ENCODE assay signal across 16 cellular contexts in genomic region chr5:31717586-31717985, GRCh38.
DNase-seq lines count a peak whose midpoint lies in the region; ATAC-seq, FAIRE-seq and TF ChIP-seq lines count a peak whose summit lies in the region.
"Had no signal": no experiment of that assay in that cellular context is flagged by ENCODE, and none has a peak within 500 bp of the region (broad histone marks: within the 10 kb centered on the region; RNA-seq: fewer than 3 reads in every experiment).

No MANE protein-coding gene starts in this region.

- WGBS in H1 (ENCODE audit: extremely low coverage in 1 of 2, insufficient coverage in 1 of 2, insufficient read length in 1 of 2, insufficient replicate concordance in 2 of 2, low coverage in 1 of 2, low lambda C conversion rate in 2 of 2, missing lambda C conversion rate in 1 of 2), 2 experiments, result 84% methylated on average over 8 of the region's 8 CpGs; no CpG with 5 or more reads in 1 of the 2 experiments

- no peak overlapping the region for H3K14ac ChIP-seq in H1 (ENCODE audit: insufficient read length)

- TF ChIP-seq RAD21 in H1 (IDR thresholded peaks at IDR 0.05 in 1 of 2, conservative IDR thresholded peaks at IDR 0.05 in 1 of 2; ENCODE audit: low read depth in 2 of 2, low read length in 2 of 2), result no peak

- no peaks in the 10 kb centered on the region for H3K36me3 Mint-ChIP-seq in nephron progenitor cell (ENCODE audit: low read depth)
- H3K36me3 Mint-ChIP-seq: IgD-negative memory B cell had no signal

- H3K4me1 ChIP-seq in A673 (ENCODE audit: insufficient read depth, low read length, poor library complexity, severe bottlenecking), result peaks cover 7% of the 10 kb centered on the region
- H3K4me1 ChIP-seq in SJCRH30, result no peaks in the 10 kb centered on the region
- H3K4me1 ChIP-seq in H1 (replicated peaks in 1 of 4; ENCODE audit: control insufficient read depth in 3 of 4, insufficient read depth in 4 of 4, low read length in 3 of 4), result no peaks in the 10 kb centered on the region; a peak in 2 of 7 replicates

- no peaks in the 10 kb centered on the region for H3K79me1 ChIP-seq in H1 (ENCODE audit: low read depth, low read length)

- no peak overlapping the region for H2AK5ac ChIP-seq in H1 (ENCODE audit: low read depth, low read length)

- no peak overlapping the region for H2BK20ac ChIP-seq in H1 (ENCODE audit: low read length)

- H4K20me1 ChIP-seq in H1 (replicated peaks in 1 of 2; ENCODE audit: control insufficient read depth in 1 of 2, insufficient read depth in 2 of 2, low read length in 2 of 2), result no peaks in the 10 kb centered on the region

- no peak overlapping the region for H3K4me3 Mint-ChIP-seq in nephron progenitor cell
- H3K4me3 Mint-ChIP-seq: CD4-positive, alpha-beta T cell; IgD-negative memory B cell had no signal

- H3K4me3 ChIP-seq in A673 (ENCODE audit: low read depth, low read length, poor library complexity, severe bottlenecking) (no peak overlapping the region), SJCRH30 (no peak overlapping the region), H1 (ENCODE audit: extremely low read depth in 1 of 4, insufficient read depth in 2 of 4, low read depth in 3 of 4, low read length in 4 of 4) (no peak overlapping the region)

- H3K9me3 ChIP-seq in A673 (ENCODE audit: low read depth, low read length, poor library complexity, severe bottlenecking) (no peaks in the 10 kb centered on the region), SJCRH30 (replicated peaks) (no peaks in the 10 kb centered on the region), H1 (ENCODE audit: insufficient read depth in 2 of 2, low read depth in 1 of 2, low read length in 1 of 2) (no peaks in the 10 kb centered on the region)

- H3K27me3 Mint-ChIP-seq in nephron progenitor cell (ENCODE audit: low read depth, poor library complexity), result peaks cover 13% of the 10 kb centered on the region
- H3K27me3 Mint-ChIP-seq: CD4-positive, alpha-beta T cell had no signal

- TF ChIP-seq POLR2A in H1 (IDR thresholded peaks at IDR 0.05; ENCODE audit: control extremely low read depth in 1 of 2, low read depth in 2 of 2, low read length in 2 of 2), result no peak

- 0 out of 2 replicates have a peak overlapping the region, but pooled peaks have one; percentile 29 for H2BK5ac ChIP-seq in H1 (ENCODE audit: low read depth, low read length)

- H4K91ac ChIP-seq in H1 (replicated peaks; ENCODE audit: insufficient read length, low read length), result no peak overlapping the region

- peaks cover 61% of the 10 kb centered on the region for H3K4me1 Mint-ChIP-seq in nephron progenitor cell

- H3K79me2 ChIP-seq in H1 (ENCODE audit: control insufficient read depth in 1 of 2, insufficient read depth in 2 of 2, low read length in 2 of 2), result no peaks in the 10 kb centered on the region

- DNase-seq in A673 (ENCODE audit: low spot score) (peak; percentile 42), SJCRH30 (peak; percentile 19 to 39), H1 (ENCODE audit: low read depth in 1 of 2, low spot score in 2 of 2) (no peak), nephron progenitor cell (no peak), H4 (ENCODE audit: low spot score) (no peak), iPS-NIHi11 (ENCODE audit: low spot score) (no peak)
- DNase-seq: 8988T; ACHN; CD4-positive, alpha-beta T cell; DMS79; H7 had no signal

- no peak overlapping the region for H2BK12ac ChIP-seq in H1 (ENCODE audit: low read depth, low read length)

- H3K23me2 ChIP-seq in H1 (ENCODE audit: low read depth, low read length), result no peaks in the 10 kb centered on the region

- no peak for TF ChIP-seq EP300 in H1 (IDR thresholded peaks at IDR 0.05; ENCODE audit: borderline replicate concordance in 1 of 2, low read depth in 2 of 2, low read length in 2 of 2)

- no peak for FAIRE-seq in H1 (lab: Jason Lieb, UNC)
- FAIRE-seq: G401.6, GM12891 had no signal

- no peaks in the 10 kb centered on the region for H3K27me3 ChIP-seq in A673 (replicated peaks; ENCODE audit: insufficient read depth, low read depth, low read length, poor library complexity)
- 0 out of 2 replicates have a peak, but pooled peaks cover 3% of the 10 kb centered on the region for H3K27me3 ChIP-seq in SJCRH30
- no peaks in the 10 kb centered on the region for H3K27me3 ChIP-seq in H1 (replicated peaks in 1 of 4; ENCODE audit: control insufficient read depth in 3 of 4, extremely low read depth in 1 of 4, insufficient read depth in 3 of 4, low read length in 3 of 4)

- H3K56ac ChIP-seq in H1 (replicated peaks; ENCODE audit: insufficient read length, low read depth, low read length), result no peak overlapping the region

- POLR2A ChIA-PET in A673 (lab: Charles Lee; ENCODE audit: low non-redundant PET), result no interaction called here
- POLR2A ChIA-PET in H1 (lab: Charles Lee; ENCODE audit: partially characterized antibody), result no interaction called here

- no peak for TF ChIP-seq CTCF in A673 (conservative IDR thresholded peaks at IDR 0.05; ENCODE audit: low read depth, low read length)
- TF ChIP-seq CTCF in H1 (IDR thresholded peaks at IDR 0.05; ENCODE audit: control extremely low read depth in 1 of 3, insufficient read depth in 1 of 3, low read depth in 1 of 3, low read length in 3 of 3), result no peak
- TF ChIP-seq CTCF in nephron progenitor cell (IDR thresholded peaks at IDR 0.05), result no peak

- H3K23ac ChIP-seq in H1 (ENCODE audit: insufficient read length), result no peak overlapping the region

- H2BK15ac ChIP-seq in H1 (ENCODE audit: low read length), result peak overlapping the region; percentile 34; the same call in 1 of the 2 replicates

- H3K27ac Mint-ChIP-seq in nephron progenitor cell, result peak overlapping the region; percentile 94
- H3K27ac Mint-ChIP-seq: CD4-positive, alpha-beta T cell; IgD-negative memory B cell had no signal

- ATAC-seq in esophagus mucosa, result no peak
- no peak for ATAC-seq in GM21529 (IDR thresholded peaks at IDR 0.05; ENCODE audit: unreplicated experiment)

- H3K27ac ChIP-seq in A673 (ENCODE audit: low read depth, low read length, poor library complexity, severe bottlenecking) (no peak overlapping the region), SJCRH30 (no peak overlapping the region), H1 (ENCODE audit: low read depth, low read length) (no peak overlapping the region)

- H3K4ac ChIP-seq in H1 (replicated peaks; ENCODE audit: insufficient read length, low read depth, low read length), result no peak overlapping the region

- intact Hi-C loops in A673 (cut with micrococcal nuclease; ENCODE audit: unreplicated experiment), result no loop called here

- no peak overlapping the region for H4K8ac ChIP-seq in H1 (ENCODE audit: extremely low read depth, insufficient read depth, low read length)

- BruUV-seq in A673 (replicated peaks; lab: Mats Ljungman, UMichigan), result no TSS peak

- no peak overlapping the region for H4K5ac ChIP-seq in H1 (ENCODE audit: insufficient read length, low read depth, low read length)

- peak overlapping the region; percentile 6; the same call in 1 of the 2 replicates for H3K18ac ChIP-seq in H1 (ENCODE audit: extremely low read depth, low read length)

- no peak overlapping the region for H2BK120ac ChIP-seq in H1 (replicated peaks; ENCODE audit: low read depth, low read length)

- H3K9me3 Mint-ChIP-seq in nephron progenitor cell, result no peaks in the 10 kb centered on the region
- H3K9me3 Mint-ChIP-seq: CD4-positive, alpha-beta T cell had no signal

- no peak overlapping the region for H3K9ac ChIP-seq in H1 (replicated peaks in 1 of 4; ENCODE audit: extremely low read depth in 1 of 4, low read depth in 3 of 4, low read length in 3 of 4)

- no peaks in the 10 kb centered on the region for H3K36me3 ChIP-seq in A673 (ENCODE audit: insufficient read depth, low read length, poor library complexity, severe bottlenecking)
- no peaks in the 10 kb centered on the region; the same call in 1 of the 2 replicates for H3K36me3 ChIP-seq in SJCRH30
- no peaks in the 10 kb centered on the region for H3K36me3 ChIP-seq in H1 (ENCODE audit: control insufficient read depth in 2 of 4, insufficient read depth in 4 of 4, low read length in 3 of 4)

- no peak overlapping the region for H2AFZ ChIP-seq in H1 (ENCODE audit: low read length)

- CTCF ChIA-PET in A673 (lab: Charles Lee) (no interaction called here), H1 (lab: Charles Lee; ENCODE audit: partially characterized antibody) (interaction anchor here (1.2 kb wide), 1 partner anchor 36 kb away, joined by 5 read pairs; no protein-coding TSS in a partner anchor)

- no peak overlapping the region for H3K4me2 ChIP-seq in H1 (ENCODE audit: insufficient read depth in 1 of 2, low read depth in 2 of 2, low read length in 2 of 2)

TF ChIP-seq in H1, 55 proteins besides CTCF, POLR2A, EP300 and RAD21:
- no peak for TF ChIP-seq TBP (IDR thresholded peaks at IDR 0.05; ENCODE audit: low read depth, low read length)
- no peak for TF ChIP-seq MAFK (IDR thresholded peaks at IDR 0.05; ENCODE audit: low read depth, low read length)

Comparison
In these comparisons a context has a peak if more than half of its experiments do, and no peak if none do; other contexts are left out.
1. DNase-seq: peak in A673 (single experiment) and SJCRH30 (2 of 2); none in H1 (0 of 2), nephron progenitor cell (single experiment), H4 (single experiment) and iPS-NIHi11 (single experiment).